1 cellular context compared by ENCODE assay signal in genomic region chr14:24991821-24992220, GRCh38.
TF ChIP-seq lines count a peak whose summit lies in the region.

No MANE protein-coding gene starts in this region.

TF ChIP-seq in HepG2, 621 proteins besides CTCF, POLR2A, EP300 and RAD21 (continued from another document):
- TF ChIP-seq LBX2 (CRISPR knock-in tag; IDR thresholded peaks at IDR 0.05; ENCODE audit: borderline replicate concordance) (0 out of 2 replicates have a peak, but pooled peaks have one; percentile 32), RXRA (CRISPR knock-in tag; IDR thresholded peaks at IDR 0.05) (no peak), ZNF318 (CRISPR knock-in tag; IDR thresholded peaks at IDR 0.05) (0 out of 2 replicates have a peak, but pooled peaks have one; percentile 53), ZNF788 (CRISPR knock-in tag; IDR thresholded peaks at IDR 0.05; ENCODE audit: borderline replicate concordance) (no peak)
- TF ChIP-seq, protein P1, sequence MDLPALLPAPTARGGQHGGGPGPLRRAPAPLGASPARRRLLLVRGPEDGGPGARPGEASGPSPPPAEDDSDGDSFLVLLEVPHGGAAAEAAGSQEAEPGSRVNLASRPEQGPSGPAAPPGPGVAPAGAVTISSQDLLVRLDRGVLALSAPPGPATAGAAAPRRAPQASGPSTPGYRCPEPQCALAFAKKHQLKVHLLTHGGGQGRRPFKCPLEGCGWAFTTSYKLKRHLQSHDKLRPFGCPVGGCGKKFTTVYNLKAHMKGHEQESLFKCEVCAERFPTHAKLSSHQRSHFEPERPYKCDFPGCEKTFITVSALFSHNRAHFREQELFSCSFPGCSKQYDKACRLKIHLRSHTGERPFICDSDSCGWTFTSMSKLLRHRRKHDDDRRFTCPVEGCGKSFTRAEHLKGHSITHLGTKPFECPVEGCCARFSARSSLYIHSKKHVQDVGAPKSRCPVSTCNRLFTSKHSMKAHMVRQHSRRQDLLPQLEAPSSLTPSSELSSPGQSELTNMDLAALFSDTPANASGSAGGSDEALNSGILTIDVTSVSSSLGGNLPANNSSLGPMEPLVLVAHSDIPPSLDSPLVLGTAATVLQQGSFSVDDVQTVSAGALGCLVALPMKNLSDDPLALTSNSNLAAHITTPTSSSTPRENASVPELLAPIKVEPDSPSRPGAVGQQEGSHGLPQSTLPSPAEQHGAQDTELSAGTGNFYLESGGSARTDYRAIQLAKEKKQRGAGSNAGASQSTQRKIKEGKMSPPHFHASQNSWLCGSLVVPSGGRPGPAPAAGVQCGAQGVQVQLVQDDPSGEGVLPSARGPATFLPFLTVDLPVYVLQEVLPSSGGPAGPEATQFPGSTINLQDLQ (CRISPR knock-in tag; IDR thresholded peaks at IDR 0.05) = 0 out of 2 replicates have a peak, but pooled peaks have one; percentile 29
